ENCODE assay signal across 1 cellular context in genomic region chr10:119080521-119081259, GRCh38.
A peak's percentile ranks its signal among the peaks of the same experiment; 100 is the strongest.
TF ChIP-seq lines count a peak whose summit lies in the region.

Gene EIF3A (minus strand): TSS chr10:119080817. CDS start chr10:119080676, 141 bp downstream.

TF ChIP-seq in K562, 482 proteins besides CTCF, POLR2A, EP300 and RAD21 (continued from another document):
- TF ChIP-seq CUX1 (CRISPR knock-in tag; IDR thresholded peaks at IDR 0.05): no peak
- TF ChIP-seq MTA3 (IDR thresholded peaks at IDR 0.05; ENCODE audit: borderline replicate concordance): 0 out of 2 replicates have a peak, but pooled peaks have one; percentile 50
- 0 out of 2 replicates have a peak, but pooled peaks have one; percentile 25 for TF ChIP-seq LCOR (CRISPR knock-in tag; IDR thresholded peaks at IDR 0.05)
- no peak for TF ChIP-seq FOXJ3 (CRISPR knock-in tag; IDR thresholded peaks at IDR 0.05)
- TF ChIP-seq RNF2 (IDR thresholded peaks at IDR 0.05): 0 out of 2 replicates have a peak, but pooled peaks have one; percentile 25
- TF ChIP-seq, protein P1, sequence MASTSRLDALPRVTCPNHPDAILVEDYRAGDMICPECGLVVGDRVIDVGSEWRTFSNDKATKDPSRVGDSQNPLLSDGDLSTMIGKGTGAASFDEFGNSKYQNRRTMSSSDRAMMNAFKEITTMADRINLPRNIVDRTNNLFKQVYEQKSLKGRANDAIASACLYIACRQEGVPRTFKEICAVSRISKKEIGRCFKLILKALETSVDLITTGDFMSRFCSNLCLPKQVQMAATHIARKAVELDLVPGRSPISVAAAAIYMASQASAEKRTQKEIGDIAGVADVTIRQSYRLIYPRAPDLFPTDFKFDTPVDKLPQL (IDR thresholded peaks at IDR 0.05; ENCODE audit: extremely low read depth, insufficient read length): no peak
- peak; percentile 50 for TF ChIP-seq CCNT2 (IDR thresholded peaks at IDR 0.05; ENCODE audit: borderline replicate concordance, extremely low read depth, insufficient read length, low read depth, low read length)
- TF ChIP-seq, protein P2, sequence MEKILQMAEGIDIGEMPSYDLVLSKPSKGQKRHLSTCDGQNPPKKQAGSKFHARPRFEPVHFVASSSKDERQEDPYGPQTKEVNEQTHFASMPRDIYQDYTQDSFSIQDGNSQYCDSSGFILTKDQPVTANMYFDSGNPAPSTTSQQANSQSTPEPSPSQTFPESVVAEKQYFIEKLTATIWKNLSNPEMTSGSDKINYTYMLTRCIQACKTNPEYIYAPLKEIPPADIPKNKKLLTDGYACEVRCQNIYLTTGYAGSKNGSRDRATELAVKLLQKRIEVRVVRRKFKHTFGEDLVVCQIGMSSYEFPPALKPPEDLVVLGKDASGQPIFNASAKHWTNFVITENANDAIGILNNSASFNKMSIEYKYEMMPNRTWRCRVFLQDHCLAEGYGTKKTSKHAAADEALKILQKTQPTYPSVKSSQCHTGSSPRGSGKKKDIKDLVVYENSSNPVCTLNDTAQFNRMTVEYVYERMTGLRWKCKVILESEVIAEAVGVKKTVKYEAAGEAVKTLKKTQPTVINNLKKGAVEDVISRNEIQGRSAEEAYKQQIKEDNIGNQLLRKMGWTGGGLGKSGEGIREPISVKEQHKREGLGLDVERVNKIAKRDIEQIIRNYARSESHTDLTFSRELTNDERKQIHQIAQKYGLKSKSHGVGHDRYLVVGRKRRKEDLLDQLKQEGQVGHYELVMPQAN (IDR thresholded peaks at IDR 0.05; ENCODE audit: borderline replicate concordance): no peak
- TF ChIP-seq TCFL5 (CRISPR knock-in tag; conservative IDR thresholded peaks at IDR 0.05): no peak
- peak in 1 of 2 experiments; percentile 41; a peak in 2 of 4 replicates for TF ChIP-seq FOXK2 (conservative IDR thresholded peaks at IDR 0.05 in 1 of 2, IDR thresholded peaks at IDR 0.05 in 1 of 2; ENCODE audit: low read depth in 2 of 2)
- TF ChIP-seq SMARCE1 (IDR thresholded peaks at IDR 0.05): no peak
- TF ChIP-seq GABPA (tag; conservative IDR thresholded peaks at IDR 0.05; ENCODE audit: low read depth): peak; percentile 38
- TF ChIP-seq DMBX1 (CRISPR knock-in tag; IDR thresholded peaks at IDR 0.05; ENCODE audit: borderline replicate concordance): no peak
- no peak for TF ChIP-seq ETV5 (CRISPR knock-in tag; IDR thresholded peaks at IDR 0.05; ENCODE audit: low read depth)
- no peak for TF ChIP-seq ZNF586 (CRISPR knock-in tag; conservative IDR thresholded peaks at IDR 0.05)
- no peak for TF ChIP-seq CGGBP1 (CRISPR knock-in tag; IDR thresholded peaks at IDR 0.05)
- no peak for TF ChIP-seq LEF1 (IDR thresholded peaks at IDR 0.05)
- TF ChIP-seq, protein P3, sequence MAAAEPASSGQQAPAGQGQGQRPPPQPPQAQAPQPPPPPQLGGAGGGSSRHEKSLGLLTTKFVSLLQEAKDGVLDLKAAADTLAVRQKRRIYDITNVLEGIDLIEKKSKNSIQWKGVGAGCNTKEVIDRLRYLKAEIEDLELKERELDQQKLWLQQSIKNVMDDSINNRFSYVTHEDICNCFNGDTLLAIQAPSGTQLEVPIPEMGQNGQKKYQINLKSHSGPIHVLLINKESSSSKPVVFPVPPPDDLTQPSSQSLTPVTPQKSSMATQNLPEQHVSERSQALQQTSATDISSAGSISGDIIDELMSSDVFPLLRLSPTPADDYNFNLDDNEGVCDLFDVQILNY (CRISPR knock-in tag; IDR thresholded peaks at IDR 0.05): 0 out of 2 replicates have a peak, but pooled peaks have one; percentile 28
- TF ChIP-seq ZBED1 (IDR thresholded peaks at IDR 0.05): no peak
- TF ChIP-seq ZNF584 (CRISPR knock-in tag; IDR thresholded peaks at IDR 0.05; ENCODE audit: low read depth): no peak
- TF ChIP-seq ATF3 (IDR thresholded peaks at IDR 0.05): no peak
- TF ChIP-seq ATF3 (CRISPR knock-in tag; conservative IDR thresholded peaks at IDR 0.05): no peak; the same call in 1 of the 2 replicates
